ENCODE assay signal across 12 cellular contexts in the genomic region with DNA sequence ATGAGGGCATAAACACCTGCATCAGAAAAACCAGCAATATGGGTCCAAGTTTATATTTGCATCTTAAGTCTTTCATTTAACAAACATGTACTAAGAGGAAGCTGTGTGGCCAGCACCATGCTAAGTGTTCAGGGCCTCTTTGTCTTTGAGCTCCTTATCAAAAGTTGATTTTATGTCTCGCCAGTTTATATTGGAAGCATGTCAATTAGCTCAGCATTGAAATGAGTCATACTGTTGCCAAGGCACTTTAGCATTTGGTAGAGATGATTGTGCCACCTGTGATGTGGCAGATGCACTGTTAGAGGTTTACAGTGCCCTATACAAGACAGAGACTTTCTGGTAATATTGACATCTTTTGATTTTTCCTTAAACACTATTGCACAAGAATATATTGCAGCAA.
DNase-seq lines count a peak whose midpoint lies in the region; TF ChIP-seq lines count a peak whose summit lies in the region.
"Had no signal": no experiment of that assay in that cellular context is flagged by ENCODE, and none has a peak within 500 bp of the region (broad histone marks: within the 10 kb centered on the region; RNA-seq: fewer than 3 reads in every experiment).

No MANE protein-coding gene starts in this region.

- 0 out of 2 replicates have a peak, but pooled peaks cover 4% of the 10 kb centered on the region for H3K36me3 ChIP-seq in PC-9 (ENCODE audit: low read depth)
- no peaks in the 10 kb centered on the region for H3K36me3 ChIP-seq in Karpas-422 (ENCODE audit: insufficient read depth, low read length)
- H3K36me3 ChIP-seq: ovary had no signal

- POLR2A ChIA-PET in PC-9 (lab: Charles Lee; ENCODE audit: unreplicated experiment): interaction anchor here (0.5 kb wide), 1 partner anchor 72 kb away, joined by 3 read pairs; no protein-coding TSS in a partner anchor

- H3K79me2 ChIP-seq in PC-9 (ENCODE audit: low read depth): no peaks in the 10 kb centered on the region
- H3K79me2 ChIP-seq in Karpas-422 (ENCODE audit: low read length): no peaks in the 10 kb centered on the region

- H3K4me2 ChIP-seq in PC-9: no peak overlapping the region
- no peak overlapping the region for H3K4me2 ChIP-seq in Karpas-422 (ENCODE audit: low read depth, low read length, poor library complexity, severe bottlenecking)

- peaks cover 5% of the 10 kb centered on the region; the same call in 1 of the 2 replicates for H3F3A ChIP-seq in PC-9 (ENCODE audit: insufficient read depth, low read depth)

- H3K4me3 ChIP-seq in PC-9: no peak overlapping the region
- no peak overlapping the region for H3K4me3 ChIP-seq in fibroblast of mammary gland (ENCODE audit: control insufficient read depth, low read depth, low read length)
- H3K4me3 ChIP-seq in Karpas-422 (ENCODE audit: low read length): no peak overlapping the region
- H3K4me3 ChIP-seq: ovary, tibial nerve had no signal

- intact Hi-C loops in PC-9 (cut with micrococcal nuclease; ENCODE audit: unreplicated experiment): no loop called here
- intact Hi-C loops in posterior cingulate gyrus (cut with DNase I): no loop called here

- H3K4me1 ChIP-seq in PC-9 (replicated peaks; ENCODE audit: insufficient read depth) (peaks cover 6% of the 10 kb centered on the region; the same call in 1 of the 2 replicates), Karpas-422 (ENCODE audit: low read length) (no peaks in the 10 kb centered on the region)

- H3K27me3 ChIP-seq in PC-9 (ENCODE audit: insufficient read depth, low read depth) (no peaks in the 10 kb centered on the region), Karpas-422 (ENCODE audit: low read length) (no peaks in the 10 kb centered on the region)
- H3K27me3 ChIP-seq: ovary, tibial nerve had no signal

- peak; percentile 19 for DNase-seq in NCI-H748 (lab: John Stamatoyannopoulos, UW; ENCODE audit: unreplicated experiment)
- DNase-seq in NCI-H748 treated with DMSO at 0.1 percent for 48 hours (lab: John Stamatoyannopoulos, UW): no peak
- DNase-seq in PC-9: peak; percentile 13 to 64
- peak; percentile 55 for DNase-seq in fibroblast of mammary gland (ENCODE audit: low read depth)
- DNase-seq in stromal cell of bone marrow (ENCODE audit: low read depth): peak; percentile 34
- no peak for DNase-seq in dedifferentiated amniotic fluid mesenchymal stem cell (ENCODE audit: extremely low spot score)
- no peak for DNase-seq in posterior cingulate gyrus
- DNase-seq in Karpas-422: no peak
- DNase-seq: kidney, NCI-H526 treated with DMSO at 0.1 percent for 48 hours, ovary had no signal

- no peaks in the 10 kb centered on the region for H4K20me1 ChIP-seq in PC-9 (ENCODE audit: insufficient read depth)
- no peaks in the 10 kb centered on the region for H4K20me1 ChIP-seq in Karpas-422 (ENCODE audit: insufficient read depth, low read depth, low read length)

- no peak overlapping the region for H3K9ac ChIP-seq in Karpas-422 (ENCODE audit: low read length)

- H3K27ac ChIP-seq in PC-9: no peak overlapping the region
- H3K27ac ChIP-seq in Karpas-422 (ENCODE audit: low read length): no peak overlapping the region
- H3K27ac ChIP-seq: ovary, tibial nerve had no signal

- CTCF ChIA-PET in PC-9 (lab: Charles Lee): no interaction called here

- H3K9me2 ChIP-seq in PC-9 (ENCODE audit: insufficient read depth) (no peaks in the 10 kb centered on the region), Karpas-422 (replicated peaks; ENCODE audit: insufficient read depth, low read length) (no peaks in the 10 kb centered on the region)

- BruUV-seq in PC-9 (replicated peaks; lab: Mats Ljungman, UMichigan): no TSS peak

- H3K9me3 ChIP-seq in PC-9 (ENCODE audit: insufficient read depth, low read depth) (peaks cover 4% of the 10 kb centered on the region; the same call in 1 of the 2 replicates), Karpas-422 (ENCODE audit: low read length) (no peaks in the 10 kb centered on the region)
- H3K9me3 ChIP-seq: ovary, tibial nerve had no signal

- no peak for TF ChIP-seq CTCF in PC-9 (conservative IDR thresholded peaks at IDR 0.05)
- no peak for TF ChIP-seq CTCF in fibroblast of mammary gland (conservative IDR thresholded peaks at IDR 0.05; ENCODE audit: control insufficient read depth, insufficient read depth, low read depth, low read length)

- H2AFZ ChIP-seq in PC-9: no peak overlapping the region
- H2AFZ ChIP-seq in Karpas-422 (ENCODE audit: low read length): no peak overlapping the region

Comparison
In these comparisons a context has a peak if more than half of its experiments do, and no peak if none do; other contexts are left out.
1. DNase-seq: peak in NCI-H748 (single experiment), PC-9 (2 of 2), fibroblast of mammary gland (single experiment) and stromal cell of bone marrow (single experiment); none in NCI-H748 treated with DMSO at 0.1 percent for 48 hours (single experiment), dedifferentiated amniotic fluid mesenchymal stem cell (single experiment), posterior cingulate gyrus (0 of 10) and Karpas-422 (single experiment).